15 cellular contexts compared by ENCODE assay signal in genomic region chr3:170905862-170906261, GRCh38.
"Had no signal": no experiment of that assay in that cellular context is flagged by ENCODE, and none has a peak within 500 bp of the region (broad histone marks: within the 10 kb centered on the region; RNA-seq: fewer than 3 reads in every experiment).

No MANE protein-coding gene starts in this region.

- H3K36me3 ChIP-seq: adrenal gland, stomach, thoracic aorta, WERI-Rb-1 had no signal

- H3K27me3 ChIP-seq: adrenal gland had no signal

- DNase-seq: activated CD4-positive, alpha-beta T cell treated with anti-CD3 and anti-CD28 coated beads for 4 hours; activated CD8-positive, alpha-beta memory T cell treated with anti-CD3 and anti-CD28 coated beads, Interleukin-2, amount 50 U/mL, for 4 hours; activated CD8-positive, alpha-beta T cell treated with anti-CD3 and anti-CD28 coated beads for 36 hours; activated naive CD4-positive, alpha-beta T cell treated with anti-CD3 and anti-CD28 coated beads for 36 hours; adrenal gland; central memory CD4-positive, alpha-beta T cell; effector CD8-positive, alpha-beta T cell; posterior cingulate gyrus; small intestine; stomach; T-helper 9 cell; WERI-Rb-1 had no signal

- H3K27me3 Mint-ChIP-seq: activated CD8-positive, alpha-beta T cell treated with anti-CD3 and anti-CD28 coated beads for 36 hours had no signal

- H3K27ac ChIP-seq: adrenal gland, coronary artery, stomach, thoracic aorta, WERI-Rb-1 had no signal

- H3K27ac Mint-ChIP-seq: activated CD8-positive, alpha-beta T cell treated with anti-CD3 and anti-CD28 coated beads for 36 hours; activated naive CD4-positive, alpha-beta T cell treated with anti-CD3 and anti-CD28 coated beads for 36 hours; mesothelial cell of epicardium had no signal

- ATAC-seq: activated CD8-positive, alpha-beta T cell treated with anti-CD3 and anti-CD28 coated beads for 36 hours had no signal

- H3K4me3 ChIP-seq: adrenal gland, coronary artery, stomach, thoracic aorta had no signal

- H3K4me3 Mint-ChIP-seq: activated CD8-positive, alpha-beta T cell treated with anti-CD3 and anti-CD28 coated beads for 36 hours; activated naive CD4-positive, alpha-beta T cell treated with anti-CD3 and anti-CD28 coated beads for 36 hours; mesothelial cell of epicardium had no signal
